17 cellular contexts compared by ENCODE assay signal in the genomic region with DNA sequence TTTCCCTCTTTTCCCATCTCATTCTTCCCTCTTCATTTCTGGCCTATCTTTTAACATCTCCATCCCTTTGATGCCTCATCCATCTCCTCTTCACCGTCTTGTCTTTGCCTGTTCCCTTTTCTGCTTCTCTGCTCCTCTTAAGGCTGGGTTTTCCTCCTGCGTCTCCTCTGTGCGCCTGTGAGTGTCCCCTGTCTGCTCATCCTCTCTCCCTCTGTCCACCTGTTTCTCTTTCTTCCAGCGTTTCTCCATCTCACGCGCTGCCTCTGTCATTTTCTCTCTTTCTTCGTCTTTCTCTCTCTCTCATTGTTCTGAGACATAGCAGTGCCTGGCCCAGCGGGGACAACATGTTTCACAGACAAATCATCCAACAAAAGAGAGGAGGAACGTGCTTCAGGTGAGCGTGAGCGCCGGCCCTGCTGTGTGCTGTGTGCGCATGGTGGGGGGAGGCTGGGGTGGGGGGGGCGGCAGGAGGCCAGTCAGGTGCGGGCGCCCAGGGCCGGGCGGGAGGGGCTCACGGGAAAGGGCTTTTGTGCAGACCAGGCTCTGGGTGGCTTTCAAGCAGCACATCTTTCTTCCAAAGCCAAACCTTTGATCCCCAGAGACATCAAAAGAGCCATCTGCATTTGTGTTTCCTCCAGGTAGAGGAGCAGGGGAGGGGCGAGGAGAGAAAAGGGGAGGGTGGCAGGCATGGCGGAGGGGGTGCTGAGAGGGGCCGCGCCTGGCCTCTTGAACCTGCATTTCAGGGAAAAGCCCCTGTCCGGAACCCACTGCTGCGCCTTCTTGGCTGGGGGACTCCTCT.
DNase-seq lines count a peak whose midpoint lies in the region; ATAC-seq and TF ChIP-seq lines count a peak whose summit lies in the region.
"Had no signal": no experiment of that assay in that cellular context is flagged by ENCODE, and none has a peak within 500 bp of the region (broad histone marks: within the 10 kb centered on the region; RNA-seq: fewer than 3 reads in every experiment).

No MANE protein-coding gene starts in this region.

- no peak overlapping the region for H3K9ac ChIP-seq in BLaER1
- no peak overlapping the region for H3K9ac ChIP-seq in Loucy (ENCODE audit: low read depth, low read length, poor library complexity, severe bottlenecking)
- H3K9ac ChIP-seq in Karpas-422 (ENCODE audit: low read length), result no peak overlapping the region
- H3K9ac ChIP-seq: parathyroid adenoma had no signal

- H3K36me3 Mint-ChIP-seq in glutamatergic neuron (ENCODE audit: unreplicated experiment), result no peaks in the 10 kb centered on the region
- H3K36me3 Mint-ChIP-seq in natural killer cell, result no peaks in the 10 kb centered on the region

- ATAC-seq in HG02973 (IDR thresholded peaks at IDR 0.05; ENCODE audit: unreplicated experiment) (no peak), natural killer cell (no peak)
- ATAC-seq: activated CD8-positive, alpha-beta T cell treated with anti-CD3 and anti-CD28 coated beads for 36 hours had no signal

- no peaks in the 10 kb centered on the region for H3K36me3 ChIP-seq in BLaER1
- H3K36me3 ChIP-seq in Loucy (ENCODE audit: insufficient read depth, low read length), result no peaks in the 10 kb centered on the region
- no peaks in the 10 kb centered on the region for H3K36me3 ChIP-seq in Karpas-422 (ENCODE audit: insufficient read depth, low read length)
- H3K36me3 ChIP-seq: breast epithelium had no signal

- H3K27ac Mint-ChIP-seq in glutamatergic neuron (ENCODE audit: unreplicated experiment) (peak overlapping the region; percentile 79), natural killer cell (no peak overlapping the region)
- H3K27ac Mint-ChIP-seq: activated CD8-positive, alpha-beta T cell treated with anti-CD3 and anti-CD28 coated beads for 36 hours had no signal

- H3K4me1 Mint-ChIP-seq in glutamatergic neuron (ENCODE audit: low read depth, unreplicated experiment) (peaks cover 8% of the 10 kb centered on the region), natural killer cell (no peaks in the 10 kb centered on the region)

- H3K4me1 ChIP-seq in BLaER1 (peaks cover 45% of the 10 kb centered on the region), Loucy (ENCODE audit: insufficient read depth, low read length, poor library complexity, severe bottlenecking) (peaks cover 6% of the 10 kb centered on the region), Karpas-422 (ENCODE audit: low read length) (no peaks in the 10 kb centered on the region)
- H3K4me1 ChIP-seq: breast epithelium, parathyroid adenoma had no signal

- H4K20me1 ChIP-seq in BLaER1 (no peaks in the 10 kb centered on the region), Loucy (ENCODE audit: insufficient read depth, low read length, poor library complexity, severe bottlenecking) (no peaks in the 10 kb centered on the region), Karpas-422 (ENCODE audit: insufficient read depth, low read depth, low read length) (no peaks in the 10 kb centered on the region)

- H3K27me3 ChIP-seq in BLaER1, result no peaks in the 10 kb centered on the region
- no peaks in the 10 kb centered on the region for H3K27me3 ChIP-seq in Loucy (ENCODE audit: insufficient read depth, low read length, poor library complexity, severe bottlenecking)
- no peaks in the 10 kb centered on the region for H3K27me3 ChIP-seq in Karpas-422 (ENCODE audit: low read length)
- H3K27me3 ChIP-seq: breast epithelium had no signal

- H3K4me3 ChIP-seq in BLaER1, result no peak overlapping the region
- no peak overlapping the region for H3K4me3 ChIP-seq in Loucy (ENCODE audit: low read length, poor library complexity, severe bottlenecking)
- no peak overlapping the region for H3K4me3 ChIP-seq in Karpas-422 (ENCODE audit: low read length)
- H3K4me3 ChIP-seq: breast epithelium had no signal

- H3K9me2 ChIP-seq in Loucy (replicated peaks; ENCODE audit: low read depth, low read length) (no peaks in the 10 kb centered on the region), Karpas-422 (replicated peaks; ENCODE audit: insufficient read depth, low read length) (no peaks in the 10 kb centered on the region)

- no peaks in the 10 kb centered on the region for H3K9me3 Mint-ChIP-seq in glutamatergic neuron (ENCODE audit: unreplicated experiment)
- H3K9me3 Mint-ChIP-seq in natural killer cell, result no peaks in the 10 kb centered on the region
- H3K9me3 Mint-ChIP-seq: activated CD8-positive, alpha-beta T cell treated with anti-CD3 and anti-CD28 coated beads for 36 hours had no signal

- H3K4me2 ChIP-seq in BLaER1 (peak overlapping the region; percentile 24; the same call in 1 of the 2 replicates), Loucy (ENCODE audit: low read depth, low read length, poor library complexity, severe bottlenecking) (peak overlapping the region; percentile 16), Karpas-422 (ENCODE audit: low read depth, low read length, poor library complexity, severe bottlenecking) (no peak overlapping the region)

- DNase-seq in NCI-H510A (lab: John Stamatoyannopoulos, UW), result peak; percentile 55
- no peak for DNase-seq in glutamatergic neuron
- DNase-seq in Karpas-422, result no peak
- no peak for DNase-seq in natural killer cell
- no peak for DNase-seq in NCI-H2081 treated with DMSO at 0.1 percent for 48 hours (lab: John Stamatoyannopoulos, UW)
- DNase-seq: activated CD8-positive, alpha-beta T cell treated with anti-CD3 and anti-CD28 coated beads for 36 hours; activated effector memory CD4-positive, alpha-beta T cell treated with Interleukin-2 at 50 U/mL for 16 hours; effector CD4-positive, alpha-beta T cell; midbrain; SHP77; stimulated activated CD4-positive, alpha-beta T cell treated with anti-CD3 and anti-CD28 coated beads, Interleukin-15, amount 100 ng/mL, for 24 hours; T-helper 9 cell had no signal

- no peaks in the 10 kb centered on the region for H3K79me2 ChIP-seq in Loucy (ENCODE audit: insufficient read depth, low read length)
- H3K79me2 ChIP-seq in Karpas-422 (ENCODE audit: low read length), result no peaks in the 10 kb centered on the region
- H3K79me2 ChIP-seq: parathyroid adenoma had no signal

- no peaks in the 10 kb centered on the region for H3F3A ChIP-seq in Loucy (ENCODE audit: low read depth)

- H3K9me3 ChIP-seq in BLaER1, result no peaks in the 10 kb centered on the region
- H3K9me3 ChIP-seq in Loucy (ENCODE audit: insufficient read depth, low read depth, low read length), result no peaks in the 10 kb centered on the region
- no peaks in the 10 kb centered on the region for H3K9me3 ChIP-seq in Karpas-422 (ENCODE audit: low read length)
- H3K9me3 ChIP-seq: breast epithelium had no signal

- H3K27me3 Mint-ChIP-seq in glutamatergic neuron (ENCODE audit: unreplicated experiment) (peaks cover 11% of the 10 kb centered on the region), natural killer cell (ENCODE audit: low read depth in 2 of 2) (peaks cover 13 to 21% of the 10 kb centered on the region in 2 donors)

- H2AFZ ChIP-seq in Loucy (ENCODE audit: low read length) (no peak overlapping the region), Karpas-422 (ENCODE audit: low read length) (no peak overlapping the region)
- H2AFZ ChIP-seq: parathyroid adenoma had no signal

- intact Hi-C loops in natural killer cell (cut with micrococcal nuclease), result no loop called here

- no peak for TF ChIP-seq CTCF in Loucy (conservative IDR thresholded peaks at IDR 0.05; ENCODE audit: low read length)
- TF ChIP-seq CTCF in glutamatergic neuron (IDR thresholded peaks at IDR 0.05; ENCODE audit: partially characterized antibody, unreplicated experiment), result no peak
- no peak for TF ChIP-seq CTCF in natural killer cell (IDR thresholded peaks at IDR 0.05)

- H3K27ac ChIP-seq in BLaER1 (no peak overlapping the region), Karpas-422 (ENCODE audit: low read length) (no peak overlapping the region)
- H3K27ac ChIP-seq: breast epithelium, parathyroid adenoma had no signal

- peak overlapping the region; percentile 55 for H3K4me3 Mint-ChIP-seq in glutamatergic neuron (ENCODE audit: unreplicated experiment)
- no peak overlapping the region for H3K4me3 Mint-ChIP-seq in natural killer cell
- H3K4me3 Mint-ChIP-seq: activated CD8-positive, alpha-beta T cell treated with anti-CD3 and anti-CD28 coated beads for 36 hours had no signal
